ENCODE assay signal across 1 cellular context in the genomic region with DNA sequence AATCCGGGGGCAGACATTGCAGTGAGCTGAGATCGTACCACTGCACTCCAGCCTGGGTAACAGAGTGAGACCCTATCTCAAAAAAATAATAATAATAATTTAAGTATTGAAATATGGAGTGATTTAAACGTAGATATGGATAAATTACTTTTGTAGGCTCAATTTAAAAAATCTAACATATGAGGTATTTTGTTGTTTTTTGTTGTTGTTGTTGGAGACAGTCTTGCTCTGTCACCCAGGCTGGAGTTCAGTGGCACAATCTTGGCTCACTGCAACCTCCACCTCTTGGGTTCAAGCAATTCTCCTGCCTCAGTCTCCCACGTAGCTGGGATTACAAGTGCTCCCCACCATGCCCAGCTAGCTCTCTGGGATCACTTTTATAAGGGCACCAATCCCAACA.
TF ChIP-seq lines count a peak whose summit lies in the region.

No MANE protein-coding gene starts in this region.

TF ChIP-seq in K562, 482 proteins besides CTCF, POLR2A, EP300 and RAD21:
- 0 out of 4 replicates have a peak, but pooled peaks of 1 of the 2 experiments have one; percentile 28 for TF ChIP-seq FOXK2 (conservative IDR thresholded peaks at IDR 0.05 in 1 of 2, IDR thresholded peaks at IDR 0.05 in 1 of 2; ENCODE audit: low read depth in 2 of 2)
- TF ChIP-seq, protein P1, sequence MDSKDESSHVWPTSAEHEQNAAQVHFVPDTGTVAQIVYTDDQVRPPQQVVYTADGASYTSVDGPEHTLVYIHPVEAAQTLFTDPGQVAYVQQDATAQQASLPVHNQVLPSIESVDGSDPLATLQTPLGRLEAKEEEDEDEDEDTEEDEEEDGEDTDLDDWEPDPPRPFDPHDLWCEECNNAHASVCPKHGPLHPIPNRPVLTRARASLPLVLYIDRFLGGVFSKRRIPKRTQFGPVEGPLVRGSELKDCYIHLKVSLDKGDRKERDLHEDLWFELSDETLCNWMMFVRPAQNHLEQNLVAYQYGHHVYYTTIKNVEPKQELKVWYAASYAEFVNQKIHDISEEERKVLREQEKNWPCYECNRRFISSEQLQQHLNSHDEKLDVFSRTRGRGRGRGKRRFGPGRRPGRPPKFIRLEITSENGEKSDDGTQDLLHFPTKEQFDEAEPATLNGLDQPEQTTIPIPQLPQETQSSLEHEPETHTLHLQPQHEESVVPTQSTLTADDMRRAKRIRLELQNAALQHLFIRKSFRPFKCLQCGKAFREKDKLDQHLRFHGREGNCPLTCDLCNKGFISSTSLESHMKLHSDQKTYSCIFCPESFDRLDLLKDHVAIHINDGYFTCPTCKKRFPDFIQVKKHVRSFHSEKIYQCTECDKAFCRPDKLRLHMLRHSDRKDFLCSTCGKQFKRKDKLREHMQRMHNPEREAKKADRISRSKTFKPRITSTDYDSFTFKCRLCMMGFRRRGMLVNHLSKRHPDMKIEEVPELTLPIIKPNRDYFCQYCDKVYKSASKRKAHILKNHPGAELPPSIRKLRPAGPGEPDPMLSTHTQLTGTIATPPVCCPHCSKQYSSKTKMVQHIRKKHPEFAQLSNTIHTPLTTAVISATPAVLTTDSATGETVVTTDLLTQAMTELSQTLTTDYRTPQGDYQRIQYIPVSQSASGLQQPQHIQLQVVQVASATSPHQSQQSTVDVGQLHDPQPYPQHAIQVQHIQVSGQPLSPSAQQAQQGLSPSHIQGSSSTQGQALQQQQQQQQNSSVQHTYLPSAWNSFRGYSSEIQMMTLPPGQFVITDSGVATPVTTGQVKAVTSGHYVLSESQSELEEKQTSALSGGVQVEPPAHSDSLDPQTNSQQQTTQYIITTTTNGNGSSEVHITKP (IDR thresholded peaks at IDR 0.05; ENCODE audit: partially characterized antibody): peak; percentile 93
